Comparison of ENCODE assay signal across 9 cellular contexts in the genomic region with DNA sequence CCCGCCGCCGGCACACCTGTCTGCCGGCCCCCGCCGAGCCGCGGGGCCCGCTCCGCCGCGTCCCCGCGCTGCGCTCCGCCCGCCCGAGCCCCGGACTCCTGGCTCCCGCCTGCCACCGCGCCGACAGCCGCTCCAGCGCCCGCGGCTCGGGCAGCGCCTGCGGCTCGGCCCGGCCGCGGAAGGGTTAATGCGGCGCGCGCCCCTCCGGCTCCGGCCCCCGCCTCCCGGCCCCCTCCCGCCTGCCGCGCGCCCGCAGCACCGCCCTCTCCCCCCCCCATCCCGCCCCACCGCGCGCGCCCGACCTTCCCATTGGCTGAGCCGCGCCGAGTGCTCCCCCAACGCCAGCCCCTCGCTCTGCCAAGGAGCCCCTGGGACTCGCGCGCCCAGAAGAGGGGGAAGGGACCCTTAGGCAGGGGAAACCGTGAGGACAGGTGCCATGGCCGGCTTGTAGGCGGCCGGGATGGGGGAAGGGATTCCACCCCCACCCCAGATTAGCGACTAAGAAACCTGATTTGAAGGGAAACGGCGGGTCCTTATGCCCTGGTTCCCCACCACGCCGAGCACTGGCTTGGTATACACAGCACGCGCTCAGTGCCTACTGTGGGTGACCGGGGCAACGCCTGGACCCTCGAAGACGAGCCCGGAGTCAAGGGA. TPM values are rescaled to one million over a fixed set of nuclear protein-coding genes. Genes with fewer than 3 reads are reported as not detected.
DNase-seq lines count a peak whose midpoint lies in the region; ATAC-seq and TF ChIP-seq lines count a peak whose summit lies in the region.
"Had no signal": no experiment of that assay in that cellular context is flagged by ENCODE, and none has a peak within 500 bp of the region (broad histone marks: within the 10 kb centered on the region; RNA-seq: fewer than 3 reads in every experiment).

A gene with protein sequence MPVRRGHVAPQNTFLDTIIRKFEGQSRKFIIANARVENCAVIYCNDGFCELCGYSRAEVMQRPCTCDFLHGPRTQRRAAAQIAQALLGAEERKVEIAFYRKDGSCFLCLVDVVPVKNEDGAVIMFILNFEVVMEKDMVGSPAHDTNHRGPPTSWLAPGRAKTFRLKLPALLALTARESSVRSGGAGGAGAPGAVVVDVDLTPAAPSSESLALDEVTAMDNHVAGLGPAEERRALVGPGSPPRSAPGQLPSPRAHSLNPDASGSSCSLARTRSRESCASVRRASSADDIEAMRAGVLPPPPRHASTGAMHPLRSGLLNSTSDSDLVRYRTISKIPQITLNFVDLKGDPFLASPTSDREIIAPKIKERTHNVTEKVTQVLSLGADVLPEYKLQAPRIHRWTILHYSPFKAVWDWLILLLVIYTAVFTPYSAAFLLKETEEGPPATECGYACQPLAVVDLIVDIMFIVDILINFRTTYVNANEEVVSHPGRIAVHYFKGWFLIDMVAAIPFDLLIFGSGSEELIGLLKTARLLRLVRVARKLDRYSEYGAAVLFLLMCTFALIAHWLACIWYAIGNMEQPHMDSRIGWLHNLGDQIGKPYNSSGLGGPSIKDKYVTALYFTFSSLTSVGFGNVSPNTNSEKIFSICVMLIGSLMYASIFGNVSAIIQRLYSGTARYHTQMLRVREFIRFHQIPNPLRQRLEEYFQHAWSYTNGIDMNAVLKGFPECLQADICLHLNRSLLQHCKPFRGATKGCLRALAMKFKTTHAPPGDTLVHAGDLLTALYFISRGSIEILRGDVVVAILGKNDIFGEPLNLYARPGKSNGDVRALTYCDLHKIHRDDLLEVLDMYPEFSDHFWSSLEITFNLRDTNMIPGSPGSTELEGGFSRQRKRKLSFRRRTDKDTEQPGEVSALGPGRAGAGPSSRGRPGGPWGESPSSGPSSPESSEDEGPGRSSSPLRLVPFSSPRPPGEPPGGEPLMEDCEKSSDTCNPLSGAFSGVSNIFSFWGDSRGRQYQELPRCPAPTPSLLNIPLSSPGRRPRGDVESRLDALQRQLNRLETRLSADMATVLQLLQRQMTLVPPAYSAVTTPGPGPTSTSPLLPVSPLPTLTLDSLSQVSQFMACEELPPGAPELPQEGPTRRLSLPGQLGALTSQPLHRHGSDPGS (minus strand): TSS at position 186 of the 654 bp plus-strand sequence. CDS start 408 bp downstream, outside the sequence.

- ATAC-seq in GM21423 (IDR thresholded peaks at IDR 0.05; ENCODE audit: unreplicated experiment) (no peak), HG02981 (IDR thresholded peaks at IDR 0.05; ENCODE audit: unreplicated experiment) (no peak), GM19351 (IDR thresholded peaks at IDR 0.05; ENCODE audit: unreplicated experiment) (no peak)

- H3K36me3 ChIP-seq in prostate gland: no peaks in the 10 kb centered on the region

- no peaks in the 10 kb centered on the region for H3K4me1 ChIP-seq in prostate gland (replicated peaks)

- TF ChIP-seq CTCF in glutamatergic neuron (IDR thresholded peaks at IDR 0.05; ENCODE audit: partially characterized antibody, unreplicated experiment) (no peak), prostate gland (IDR thresholded peaks at IDR 0.05) (no peak)

- intact Hi-C loops in activated CD4-positive, alpha-beta memory T cell treated with anti-CD3 and anti-CD28 coated beads for 36 hours (cut with micrococcal nuclease): loop anchor here (5.0 kb wide), 1 partner anchor 34 kb away; no protein-coding TSS in a partner anchor
- intact Hi-C loops in prostate gland (cut with DNase I): no loop called here

- H3K4me3 Mint-ChIP-seq in activated CD4-positive, alpha-beta memory T cell treated with anti-CD3 and anti-CD28 coated beads for 36 hours: peak within 1 kb of the TSS; percentile 66
- peak within 1 kb of the TSS; percentile 99 for H3K4me3 Mint-ChIP-seq in glutamatergic neuron (ENCODE audit: unreplicated experiment)

- POLR2A ChIA-PET in activated CD4-positive, alpha-beta memory T cell treated with anti-CD3 and anti-CD28 coated beads for 36 hours (lab: Charles Lee): no interaction called here

- H3K27me3 ChIP-seq in prostate gland (replicated peaks; ENCODE audit: insufficient read depth): peaks cover 2% of the 10 kb centered on the region

- H3K9me3 ChIP-seq in prostate gland: no peaks in the 10 kb centered on the region
- H3K9me3 ChIP-seq: mucosa of descending colon had no signal

- no peaks in the 10 kb centered on the region for H3K9me3 Mint-ChIP-seq in activated CD4-positive, alpha-beta memory T cell treated with anti-CD3 and anti-CD28 coated beads for 36 hours
- H3K9me3 Mint-ChIP-seq in glutamatergic neuron (ENCODE audit: unreplicated experiment): peaks cover 27% of the 10 kb centered on the region

- H3K4me1 Mint-ChIP-seq in activated CD4-positive, alpha-beta memory T cell treated with anti-CD3 and anti-CD28 coated beads for 36 hours (ENCODE audit: low read depth): peaks cover 23% of the 10 kb centered on the region
- peaks cover 27% of the 10 kb centered on the region for H3K4me1 Mint-ChIP-seq in glutamatergic neuron (ENCODE audit: low read depth, unreplicated experiment)

- under 1% methylated on average over 41 of the region's 78 CpGs for WGBS in prostate gland

- no peaks in the 10 kb centered on the region for H3K36me3 Mint-ChIP-seq in activated CD4-positive, alpha-beta memory T cell treated with anti-CD3 and anti-CD28 coated beads for 36 hours
- H3K36me3 Mint-ChIP-seq in glutamatergic neuron (ENCODE audit: unreplicated experiment): no peaks in the 10 kb centered on the region

- peak within 1 kb of the TSS; percentile 36 for H3K4me3 ChIP-seq in prostate gland
- H3K4me3 ChIP-seq: mucosa of descending colon had no signal

- H3K27ac ChIP-seq in prostate gland: peak within 1 kb of the TSS; percentile 62 to 69

- no peak within 1 kb of the TSS for H3K27ac Mint-ChIP-seq in activated CD4-positive, alpha-beta memory T cell treated with anti-CD3 and anti-CD28 coated beads for 36 hours
- H3K27ac Mint-ChIP-seq in glutamatergic neuron (ENCODE audit: unreplicated experiment): peak within 1 kb of the TSS; percentile 99

- TF ChIP-seq POLR2A in prostate gland (IDR thresholded peaks at IDR 0.05): no peak

- H3K27me3 Mint-ChIP-seq in activated CD4-positive, alpha-beta memory T cell treated with anti-CD3 and anti-CD28 coated beads for 36 hours: peaks cover 32% of the 10 kb centered on the region
- peaks cover 22% of the 10 kb centered on the region for H3K27me3 Mint-ChIP-seq in glutamatergic neuron (ENCODE audit: unreplicated experiment)

- CTCF ChIA-PET in activated CD4-positive, alpha-beta memory T cell treated with anti-CD3 and anti-CD28 coated beads for 36 hours (lab: Charles Lee): interaction anchor here (1.4 to 3.0 kb wide), 4 partner anchors 11 to 80 kb away, joined by 4 to 15 read pairs (median 10); no protein-coding TSS in a partner anchor

- peak; percentile 79 for DNase-seq in ELF-1 (ENCODE audit: low read depth, low spot score)
- DNase-seq in NCI-H1694 treated with DMSO at 0.1 percent for 48 hours (lab: John Stamatoyannopoulos, UW): peak; percentile 80
- no peak for DNase-seq in activated CD4-positive, alpha-beta memory T cell treated with anti-CD3 and anti-CD28 coated beads for 36 hours
- DNase-seq in glutamatergic neuron: peak; percentile 85
- DNase-seq in prostate gland (ENCODE audit: low spot score): no peak

RNA-seq across cellular contexts. Expression of the gene that starts here (rescaled TPM):
- total RNA-seq in activated CD4-positive, alpha-beta memory T cell treated with anti-CD3 and anti-CD28 coated beads for 36 hours: under 1 TPM; 0.34 to 0.45 TPM
- total RNA-seq in glutamatergic neuron (ENCODE audit: unreplicated experiment): 73.7 TPM
- 100 to 1,000 TPM in 1 of 2 donors, 10 to 100 TPM in 1; 10.1 to 184 TPM for total RNA-seq in prostate gland

Comparison
In these comparisons a context has a peak if more than half of its experiments do, and no peak if none do; other contexts are left out.
1. RNA of the gene that starts here (total RNA-seq): 10.1 to 184 TPM in prostate gland and 73.7 TPM in glutamatergic neuron (single experiment); 0.34 to 0.45 TPM in activated CD4-positive, alpha-beta memory T cell treated with anti-CD3 and anti-CD28 coated beads for 36 hours; every median in the first group is over 4 times any median in the second.
2. DNase-seq: peak in ELF-1 (single experiment), NCI-H1694 treated with DMSO at 0.1 percent for 48 hours (single experiment) and glutamatergic neuron (single experiment); none in activated CD4-positive, alpha-beta memory T cell treated with anti-CD3 and anti-CD28 coated beads for 36 hours (single experiment) and prostate gland (single experiment).